ENCODE assay signal across 8 cellular contexts in the genomic region with DNA sequence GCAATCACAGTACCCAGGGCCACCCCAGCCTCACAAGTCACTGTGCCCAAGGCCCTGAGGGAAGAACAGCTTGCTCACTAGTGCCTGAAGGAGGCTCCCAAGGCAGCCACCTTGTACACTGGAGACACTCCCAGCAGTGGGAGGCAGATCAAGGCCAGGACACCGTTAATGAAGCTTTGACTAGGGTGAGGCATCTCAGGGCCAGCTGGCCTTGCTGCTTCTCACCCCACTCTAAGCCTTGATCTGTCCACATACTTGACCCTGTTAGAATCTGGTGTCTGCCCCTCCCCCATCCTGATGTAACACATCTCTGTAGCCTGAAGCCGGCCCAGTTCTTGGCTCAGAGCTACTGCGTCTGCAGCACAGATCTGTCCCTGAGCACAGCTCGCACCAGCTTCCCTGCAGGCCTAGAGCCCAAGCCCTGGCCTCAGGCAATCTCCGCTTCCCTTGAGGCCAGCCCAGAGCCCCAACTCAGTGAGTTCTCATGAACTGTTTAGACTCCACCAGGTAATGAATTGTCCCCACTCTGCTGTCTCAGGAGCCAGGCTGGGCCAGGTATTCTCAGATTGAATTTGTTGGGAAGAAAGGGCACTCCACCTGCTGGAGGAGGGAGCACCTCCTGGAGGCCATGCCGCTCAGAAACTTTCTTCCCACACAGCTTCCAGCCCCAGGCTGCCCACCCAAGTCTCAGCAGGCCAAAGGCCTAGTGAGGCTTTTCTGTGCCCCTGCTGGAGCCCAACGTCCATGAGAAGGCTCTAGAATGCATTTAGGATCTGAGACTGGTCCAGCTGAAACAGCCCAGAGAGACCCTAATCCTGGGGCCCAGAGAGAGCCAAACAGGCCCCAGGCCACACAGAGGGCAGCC. TPM values are rescaled to one million over a fixed set of nuclear protein-coding genes. Genes with fewer than 3 reads are reported as not detected.
DNase-seq lines count a peak whose midpoint lies in the region; ATAC-seq and TF ChIP-seq lines count a peak whose summit lies in the region.

No MANE protein-coding gene starts in this region.

- no peaks in the 10 kb centered on the region for H3F3A ChIP-seq in Loucy (ENCODE audit: low read depth)

- TF ChIP-seq CTCF in Loucy (conservative IDR thresholded peaks at IDR 0.05; ENCODE audit: low read length): no peak
- peak; percentile 38 for TF ChIP-seq CTCF in choroid plexus epithelial cell (conservative IDR thresholded peaks at IDR 0.05; ENCODE audit: low read depth, low read length)
- no peak for TF ChIP-seq CTCF in lung (IDR thresholded peaks at IDR 0.05; ENCODE audit: control extremely low read depth, extremely low read depth)

- no peak overlapping the region for H3K9ac ChIP-seq in Loucy (ENCODE audit: low read depth, low read length, poor library complexity, severe bottlenecking)

- 66 to 70% methylated on average over 7 of the region's 7 CpGs for WGBS in lung, 2 donors

- peak overlapping the region; percentile 36; the same call in 1 of the 2 replicates for H2AFZ ChIP-seq in Loucy (ENCODE audit: low read length)

- DNase-seq in ACHN (peak; percentile 41), choroid plexus epithelial cell (ENCODE audit: low read depth) (peak; percentile 86), lung (ENCODE audit: low spot score) (peak; percentile 80), NCI-H1436 treated with DMSO at 0.1 percent for 48 hours (lab: John Stamatoyannopoulos, UW) (no peak), COLO829 (ENCODE audit: low spot score) (no peak), amniotic stem cell (lab: John Stamatoyannopoulos, UW) (no peak)

- H3K27ac ChIP-seq in lung (ENCODE audit: low read depth in 1 of 2, low read length in 1 of 2): peak overlapping the region; percentile 3 to 66

- H3K4me3 ChIP-seq in Loucy (ENCODE audit: low read length, poor library complexity, severe bottlenecking) (no peak overlapping the region), choroid plexus epithelial cell (ENCODE audit: low read depth, low read length) (no peak overlapping the region), lung (no peak overlapping the region)

- no peaks in the 10 kb centered on the region for H3K36me3 ChIP-seq in Loucy (ENCODE audit: insufficient read depth, low read length)
- H3K36me3 ChIP-seq in lung (ENCODE audit: control insufficient read depth in 2 of 2, insufficient read depth in 2 of 2, low read length in 2 of 2): no peaks in the 10 kb centered on the region

- in situ Hi-C loops in ACHN (cut with HindIII; ENCODE audit: low pct_ligation_motif_present, low pct_unique_long_range_greater_than_20kb, low sequenced_read_pairs): no loop called here

- H3K4me1 ChIP-seq in Loucy (ENCODE audit: insufficient read depth, low read length, poor library complexity, severe bottlenecking) (peaks cover 12% of the 10 kb centered on the region), lung (ENCODE audit: control insufficient read depth in 2 of 2, insufficient read depth in 2 of 2, low read length in 2 of 2) (peaks cover 0 to 17% of the 10 kb centered on the region in 2 donors)

- ATAC-seq in lung (ENCODE audit: insufficient read depth, low FRiP score) (peak; percentile 77), GM18909 (IDR thresholded peaks at IDR 0.05; ENCODE audit: poor library complexity, unreplicated experiment) (no peak)

- H3K4me2 ChIP-seq in Loucy (ENCODE audit: low read depth, low read length, poor library complexity, severe bottlenecking): no peak overlapping the region

- no peaks in the 10 kb centered on the region for H3K79me2 ChIP-seq in Loucy (ENCODE audit: insufficient read depth, low read length)

- H3K9me3 ChIP-seq in Loucy (ENCODE audit: insufficient read depth, low read depth, low read length) (no peaks in the 10 kb centered on the region), lung (ENCODE audit: control insufficient read depth in 2 of 2, insufficient read depth in 1 of 2, low read length in 1 of 2) (no peaks in the 10 kb centered on the region)

- no peaks in the 10 kb centered on the region for H4K20me1 ChIP-seq in Loucy (ENCODE audit: insufficient read depth, low read length, poor library complexity, severe bottlenecking)

- H3K27me3 ChIP-seq in Loucy (ENCODE audit: insufficient read depth, low read length, poor library complexity, severe bottlenecking) (no peaks in the 10 kb centered on the region), lung (ENCODE audit: control insufficient read depth, insufficient read depth) (no peaks in the 10 kb centered on the region)

- H3K9me2 ChIP-seq in Loucy (replicated peaks; ENCODE audit: low read depth, low read length): no peaks in the 10 kb centered on the region

RNA-seq across cellular contexts. Expression of a gene that starts 13.4 kb away (rescaled TPM):
- 10 to 100 TPM; 24.4 to 53.5 TPM for total RNA-seq in lung
- 10 to 100 TPM; 12.4 to 16.3 TPM for polyA plus RNA-seq in lung

Comparison
In these comparisons a context has a peak if more than half of its experiments do, and no peak if none do; other contexts are left out.
1. DNase-seq: peak in ACHN (single experiment), choroid plexus epithelial cell (single experiment) and lung (single experiment); none in NCI-H1436 treated with DMSO at 0.1 percent for 48 hours (single experiment), COLO829 (single experiment) and amniotic stem cell (single experiment).